ENCODE assay signal across 17 cellular contexts in genomic region chr22:19817561-19818263, GRCh38. TPM values are rescaled to one million over a fixed set of nuclear protein-coding genes. Genes with fewer than 3 reads are reported as not detected.
DNase-seq lines count a peak whose midpoint lies in the region; ATAC-seq and TF ChIP-seq lines count a peak whose summit lies in the region.
"Had no signal": no experiment of that assay in that cellular context is flagged by ENCODE, and none has a peak within 500 bp of the region (broad histone marks: within the 10 kb centered on the region; RNA-seq: fewer than 3 reads in every experiment).

No MANE protein-coding gene starts in this region.

- intact Hi-C loops in lower lobe of right lung (cut with DNase I), result no loop called here

- no peak overlapping the region for H3K4me3 ChIP-seq in BLaER1 treated with 17β-estradiol and CSF1 and Interleukin-3, amounts not matched to agents 10 nM and 100 nM
- no peak overlapping the region for H3K4me3 ChIP-seq in lower lobe of right lung
- H3K4me3 ChIP-seq: pancreas had no signal

- H3K27ac ChIP-seq in BLaER1 treated with 17β-estradiol and CSF1 and Interleukin-3, amounts not matched to agents 10 nM and 100 nM, result no peak overlapping the region
- no peak overlapping the region for H3K27ac ChIP-seq in lower lobe of right lung
- H3K27ac ChIP-seq in foreskin keratinocyte, result no peak overlapping the region
- H3K27ac ChIP-seq: pancreas had no signal

- peaks cover 11 to 77% (median 60%) of the 10 kb centered on the region in 10 experiments for H3K4me1 ChIP-seq in BLaER1 treated with 17β-estradiol and CSF1 and Interleukin-3, amounts not matched to agents 10 nM and 100 nM
- H3K4me1 ChIP-seq in lower lobe of right lung, result peaks cover 13% of the 10 kb centered on the region
- no peaks in the 10 kb centered on the region for H3K4me1 ChIP-seq in foreskin keratinocyte
- H3K4me1 ChIP-seq: pancreas had no signal

- peak overlapping the region; percentile 77 for H3K27ac Mint-ChIP-seq in T-helper 17 cell
- H3K27ac Mint-ChIP-seq: activated naive CD8-positive, alpha-beta T cell had no signal

- no peak overlapping the region for H3K4me3 Mint-ChIP-seq in T-helper 17 cell
- H3K4me3 Mint-ChIP-seq: activated naive CD8-positive, alpha-beta T cell had no signal

- DNase-seq in NCI-H187 (lab: John Stamatoyannopoulos, UW) (peak; percentile 34 to 77), T-helper 17 cell (no peak), lower lobe of right lung (peak; percentile 74), GDM1 (lab: John Stamatoyannopoulos, UW) (no peak), NCI-H2227 (lab: John Stamatoyannopoulos, UW; ENCODE audit: unreplicated experiment) (no peak), foreskin keratinocyte (no peak)
- DNase-seq: Calu3; hippocampal formation; NCI-H2081; pancreas; stimulated activated naive CD4-positive, alpha-beta T cell had no signal

- H3K4me2 ChIP-seq in BLaER1 treated with 17β-estradiol and CSF1 and Interleukin-3, amounts not matched to agents 10 nM and 100 nM, result peak overlapping the region in 9 of 11 experiments; percentile 33 to 87 (median 62); a peak in 19 of 22 replicates

- no peaks in the 10 kb centered on the region for H3K9me3 ChIP-seq in BLaER1 treated with 17β-estradiol and CSF1 and Interleukin-3, amounts not matched to agents 10 nM and 100 nM (replicated peaks in 1 of 11)
- H3K9me3 ChIP-seq in T-helper 17 cell (ENCODE audit: control insufficient read depth, low read length, poor library complexity, severe bottlenecking) (no peaks in the 10 kb centered on the region), lower lobe of right lung (no peaks in the 10 kb centered on the region)
- H3K9me3 ChIP-seq: pancreas had no signal

- TF ChIP-seq CTCF in lower lobe of right lung (IDR thresholded peaks at IDR 0.05), result no peak
- TF ChIP-seq CTCF in foreskin keratinocyte (conservative IDR thresholded peaks at IDR 0.05), result no peak

- H4K20me1 ChIP-seq in BLaER1 treated with 17β-estradiol and CSF1 and Interleukin-3, amounts not matched to agents 10 nM and 100 nM, result peaks cover 0 to 83% (median 28%) of the 10 kb centered on the region in 11 experiments; a peak in 12 of 22 replicates

- H3K36me3 Mint-ChIP-seq in T-helper 17 cell (ENCODE audit: low read depth), result peaks cover 8% of the 10 kb centered on the region
- H3K36me3 Mint-ChIP-seq: activated naive CD8-positive, alpha-beta T cell had no signal

- peaks cover 0 to 11% (median 0%) of the 10 kb centered on the region in 11 experiments; a peak in 3 of 22 replicates for H3K36me3 ChIP-seq in BLaER1 treated with 17β-estradiol and CSF1 and Interleukin-3, amounts not matched to agents 10 nM and 100 nM
- H3K36me3 ChIP-seq in lower lobe of right lung, result no peaks in the 10 kb centered on the region
- H3K36me3 ChIP-seq: pancreas had no signal

- H3K9ac ChIP-seq in BLaER1 treated with 17β-estradiol and CSF1 and Interleukin-3, amounts not matched to agents 10 nM and 100 nM, result peak overlapping the region in 1 of 11 experiments; percentile 0; a peak in 1 of 22 replicates

- no peaks in the 10 kb centered on the region for H3K27me3 ChIP-seq in BLaER1 treated with 17β-estradiol and CSF1 and Interleukin-3, amounts not matched to agents 10 nM and 100 nM
- H3K27me3 ChIP-seq in lower lobe of right lung (ENCODE audit: low read depth) (no peaks in the 10 kb centered on the region), foreskin keratinocyte (no peaks in the 10 kb centered on the region)
- H3K27me3 ChIP-seq: pancreas had no signal

- H3K4me1 Mint-ChIP-seq in T-helper 17 cell, result peaks cover 6% of the 10 kb centered on the region

- ATAC-seq in T-helper 17 cell (no peak), lower lobe of right lung (peak; percentile 70 to 83), HG02885 (IDR thresholded peaks at IDR 0.05; ENCODE audit: poor library complexity, unreplicated experiment) (no peak), foreskin keratinocyte (no peak)
- ATAC-seq: pancreas, Right ventricle myocardium inferior had no signal

- no peaks in the 10 kb centered on the region for H3K27me3 Mint-ChIP-seq in T-helper 17 cell
- H3K27me3 Mint-ChIP-seq: activated naive CD8-positive, alpha-beta T cell had no signal

RNA-seq across cellular contexts. Expression of gene GNB1L, which starts 37.0 kb away (rescaled TPM):
- total RNA-seq in T-helper 17 cell, result 1 to 10 TPM; 5.0 to 6.2 TPM
- 6.0 TPM for total RNA-seq in lower lobe of right lung
- total RNA-seq in foreskin keratinocyte, result 8.2 and 12.2 TPM in 2 replicates
- 14.8 and 16.4 TPM in 2 replicates for polyA plus RNA-seq in foreskin keratinocyte

RNA-seq across cellular contexts. Expression of gene RTL10, which starts 37.0 kb away (rescaled TPM):
- total RNA-seq in T-helper 17 cell, result 10 to 100 TPM; 12.4 to 13.1 TPM
- 24.3 TPM for total RNA-seq in lower lobe of right lung
- 21.9 and 24.7 TPM in 2 replicates for total RNA-seq in foreskin keratinocyte
- polyA plus RNA-seq in foreskin keratinocyte, result 18.0 and 18.1 TPM in 2 replicates

RNA-seq across cellular contexts. Expression of gene TBX1, which starts 57.1 kb away (rescaled TPM):
- total RNA-seq in T-helper 17 cell (not detected), lower lobe of right lung (13.5 TPM), foreskin keratinocyte (0.54 and 0.63 TPM in 2 replicates)
- polyA plus RNA-seq in foreskin keratinocyte, result 0.51 and 1.3 TPM in 2 replicates
- total RNA-seq: Calu3; fibroblast of lung; T-helper 1 cell treated with Interleukin-12 subunit alpha and Interleukin-12 subunit beta and Interleukin-4 antibody, amounts not matched to agents 30 ng/mL and 1 ng/mL, for 36 hours had no signal
- polyA plus RNA-seq: fibroblast of lung had no signal

Comparison
In these comparisons a context has a peak if more than half of its experiments do, and no peak if none do; other contexts are left out.
1. DNase-seq: peak in NCI-H187 (2 of 2) and lower lobe of right lung (single experiment); none in T-helper 17 cell (0 of 3), GDM1 (single experiment), NCI-H2227 (single experiment) and foreskin keratinocyte (0 of 2).
2. ATAC-seq: peak in lower lobe of right lung (2 of 2); none in T-helper 17 cell (single experiment), HG02885 (single experiment) and foreskin keratinocyte (single experiment).